Comparison of ENCODE assay signal across 16 cellular contexts in genomic region chr1:202292773-202293172, GRCh38. TPM values are rescaled to one million over a fixed set of nuclear protein-coding genes. Genes with fewer than 3 reads are reported as not detected.
A peak's percentile ranks its signal among the peaks of the same experiment; 100 is the strongest.
DNase-seq lines count a peak whose midpoint lies in the region; ATAC-seq, FAIRE-seq and TF ChIP-seq lines count a peak whose summit lies in the region.
"Had no signal": no experiment of that assay in that cellular context is flagged by ENCODE, and none has a peak within 500 bp of the region (broad histone marks: within the 10 kb centered on the region; RNA-seq: fewer than 3 reads in every experiment).

No MANE protein-coding gene starts in this region.

- 92% methylated on average over 1 of the region's 1 CpG for WGBS in right cardiac atrium
- WGBS in K562 (ENCODE audit: insufficient coverage, low coverage, missing lambda C conversion rate), result 0% methylated on average over 1 of the region's 1 CpG
- whole genome bisulfite sequencing in right lobe of liver (ENCODE audit: insufficient coverage, low coverage, low lambda C conversion rate, missing lambda C conversion rate), result 90% methylated on average over 1 of the region's 1 CpG

- H3K9me3 ChIP-seq in left ventricle myocardium inferior (replicated peaks) (peaks cover 4% of the 10 kb centered on the region), right cardiac atrium (ENCODE audit: control insufficient read depth, low read length) (no peaks in the 10 kb centered on the region), PC-3 (ENCODE audit: low read length) (no peaks in the 10 kb centered on the region), K562 (replicated peaks; ENCODE audit: control insufficient read depth, insufficient read depth, low read depth, low read length) (no peaks in the 10 kb centered on the region), right lobe of liver (no peaks in the 10 kb centered on the region)
- H3K9me3 ChIP-seq: BE2C had no signal

- H4K20me1 ChIP-seq in PC-3 (ENCODE audit: low read length) (no peaks in the 10 kb centered on the region), K562 (replicated peaks; ENCODE audit: control insufficient read depth, insufficient read depth, low read length) (no peaks in the 10 kb centered on the region)

- no peak for TF ChIP-seq EP300 in K562 (IDR thresholded peaks at IDR 0.05; ENCODE audit: low read length)

- no peaks in the 10 kb centered on the region for H3F3A ChIP-seq in PC-3 (ENCODE audit: low read length, unreplicated experiment)

- in situ Hi-C loops in K562 (cut with MboI), result no loop called here

- intact Hi-C loops in left ventricle myocardium inferior (cut with micrococcal nuclease), result no loop called here
- intact Hi-C loops in right cardiac atrium (cut with DNase I), result no loop called here
- intact Hi-C loops in PC-3 (cut with micrococcal nuclease), result loop anchor here (1.0 kb wide), 1 partner anchor 11 kb away; no protein-coding TSS in a partner anchor
- intact Hi-C loops in K562 (cut with micrococcal nuclease), result no loop called here
- intact Hi-C loops in right lobe of liver (cut with DNase I), result no loop called here

- H3K36me3 ChIP-seq in left ventricle myocardium inferior (no peaks in the 10 kb centered on the region), PC-3 (ENCODE audit: low read depth, low read length) (no peaks in the 10 kb centered on the region), K562 (ENCODE audit: control insufficient read depth, insufficient read depth, low read length) (no peaks in the 10 kb centered on the region), right lobe of liver (no peaks in the 10 kb centered on the region)
- H3K36me3 ChIP-seq: BE2C had no signal

- peaks cover 7% of the 10 kb centered on the region for H3K4me1 ChIP-seq in left ventricle myocardium inferior
- H3K4me1 ChIP-seq in right cardiac atrium (ENCODE audit: control insufficient read depth, insufficient read depth, low read length), result no peaks in the 10 kb centered on the region
- peaks cover 33% of the 10 kb centered on the region for H3K4me1 ChIP-seq in PC-3 (ENCODE audit: insufficient read depth, low read length)
- H3K4me1 ChIP-seq in K562 (replicated peaks in 1 of 2; ENCODE audit: control insufficient read depth in 2 of 2, insufficient read depth in 2 of 2, low read length in 2 of 2), result no peaks in the 10 kb centered on the region
- no peaks in the 10 kb centered on the region for H3K4me1 ChIP-seq in right lobe of liver

- H3K4me2 ChIP-seq in PC-3 (ENCODE audit: low read length) (no peak overlapping the region), K562 (ENCODE audit: insufficient read depth, low read length) (no peak overlapping the region)

- no peak overlapping the region for H3K4me3 ChIP-seq in left ventricle myocardium inferior
- H3K4me3 ChIP-seq in right cardiac atrium (ENCODE audit: low read length), result no peak overlapping the region
- no peak overlapping the region for H3K4me3 ChIP-seq in PC-3 (ENCODE audit: low read length)
- no peak overlapping the region for H3K4me3 ChIP-seq in K562
- H3K4me3 ChIP-seq in right lobe of liver, result no peak overlapping the region
- H3K4me3 ChIP-seq: GM12878, GM23248 had no signal

- H3K27me3 ChIP-seq in left ventricle myocardium inferior (ENCODE audit: low read depth), result no peaks in the 10 kb centered on the region
- no peaks in the 10 kb centered on the region for H3K27me3 ChIP-seq in right cardiac atrium (ENCODE audit: control insufficient read depth, insufficient read depth)
- H3K27me3 ChIP-seq in PC-3 (ENCODE audit: low read length), result no peaks in the 10 kb centered on the region
- H3K27me3 ChIP-seq in K562 (ENCODE audit: control insufficient read depth in 2 of 2, insufficient read depth in 2 of 2, low read length in 2 of 2), result peaks cover 18 to 37% of the 10 kb centered on the region in 2 experiments; a peak in 4 of 5 replicates
- no peaks in the 10 kb centered on the region for H3K27me3 ChIP-seq in right lobe of liver
- H3K27me3 ChIP-seq: BE2C had no signal

- H3K79me2 ChIP-seq in PC-3 (ENCODE audit: low read length), result no peaks in the 10 kb centered on the region
- no peaks in the 10 kb centered on the region for H3K79me2 ChIP-seq in K562 (ENCODE audit: control insufficient read depth, insufficient read depth, low read length)

- BruUV-seq in PC-3 (replicated peaks; lab: Mats Ljungman, UMichigan) (no TSS peak), K562 (replicated peaks; lab: Mats Ljungman, UMichigan) (no TSS peak)

- H3K9me2 ChIP-seq in PC-3 (replicated peaks; ENCODE audit: low read length), result no peaks in the 10 kb centered on the region

- no peak for TF ChIP-seq POLR2A in K562 (conservative IDR thresholded peaks at IDR 0.05)
- no peak for TF ChIP-seq POLR2A in right lobe of liver (IDR thresholded peaks at IDR 0.05)

- peak overlapping the region; percentile 37 for H3K27ac ChIP-seq in left ventricle myocardium inferior (replicated peaks)
- no peak overlapping the region for H3K27ac ChIP-seq in right cardiac atrium (ENCODE audit: low read length)
- H3K27ac ChIP-seq in PC-3 (ENCODE audit: low read length), result peak overlapping the region; percentile 36
- no peak overlapping the region for H3K27ac ChIP-seq in K562 (ENCODE audit: extremely low read depth, low read depth, low read length)
- H3K27ac ChIP-seq in right lobe of liver, result no peak overlapping the region
- H3K27ac ChIP-seq: C4-2B, GM23248, HL-60 had no signal

- POLR2A ChIA-PET in PC-3 (lab: Charles Lee; ENCODE audit: unreplicated experiment), result no interaction called here
- POLR2A ChIA-PET in K562 (lab: Yijun Ruan, JAX), result interaction anchor here (0.6 to 0.8 kb wide), 3 partner anchors 12 to 440 kb away, joined by 3 to 4 read pairs (median 3); no protein-coding TSS in a partner anchor

- no peak for FAIRE-seq in K562 (lab: Jason Lieb, UNC)
- FAIRE-seq: A204.1, GM12878, GM18507, H54 had no signal

- DNase-seq in left ventricle myocardium inferior, result no peak
- DNase-seq in right cardiac atrium, result no peak
- DNase-seq in PC-3, result no peak
- DNase-seq in K562 (ENCODE audit: extremely low read depth in 1 of 4, low spot score in 3 of 4), result no peak
- no peak for DNase-seq in right lobe of liver
- no peak for DNase-seq in activated CD8-positive, alpha-beta memory T cell treated with anti-CD3 and anti-CD28 coated beads, Interleukin-2, amount 50 U/mL, for 4 hours
- no peak for DNase-seq in activated CD4-positive, alpha-beta T cell treated with anti-CD3 and anti-CD28 coated beads for 48 hours
- DNase-seq: CD4-positive, alpha-beta memory T cell had no signal

- H3K9ac ChIP-seq in PC-3 (ENCODE audit: low read length) (no peak overlapping the region), K562 (ENCODE audit: insufficient read depth in 1 of 2, low read depth in 2 of 2, low read length in 2 of 2) (no peak overlapping the region)
- H3K9ac ChIP-seq: GM23248 had no signal

- CTCF ChIA-PET in PC-3 (lab: Charles Lee), result interaction anchor here (0.6 kb wide), 1 partner anchor 18 kb away, joined by 3 read pairs; no protein-coding TSS in a partner anchor
- CTCF ChIA-PET in K562 (lab: Yijun Ruan, JAX; ENCODE audit: low intra/inter-chr PET ratio), result no interaction called here

- no peak for ATAC-seq in right cardiac atrium
- no peak for ATAC-seq in PC-3
- ATAC-seq in K562, result no peak
- ATAC-seq in right lobe of liver, result no peak
- ATAC-seq: GM12878 had no signal

- H2AFZ ChIP-seq in PC-3 (ENCODE audit: low read length) (no peak overlapping the region), K562 (ENCODE audit: low read depth, low read length) (no peak overlapping the region)
- H2AFZ ChIP-seq: GM23248 had no signal

- no peaks in the 10 kb centered on the region for H3K9me1 ChIP-seq in K562 (ENCODE audit: control insufficient read depth, insufficient read depth, low read length)

- no peak for TF ChIP-seq CTCF in left ventricle myocardium inferior (IDR thresholded peaks at IDR 0.05; ENCODE audit: borderline replicate concordance)
- no peak for TF ChIP-seq CTCF in PC-3 (conservative IDR thresholded peaks at IDR 0.05; ENCODE audit: low read depth, low read length)
- no peak for TF ChIP-seq CTCF in K562 (IDR thresholded peaks at IDR 0.05 in 2 of 3, conservative IDR thresholded peaks at IDR 0.05 in 1 of 3; ENCODE audit: insufficient read depth in 2 of 3, low read depth in 1 of 3, low read length in 3 of 3)
- TF ChIP-seq CTCF in right lobe of liver (IDR thresholded peaks at IDR 0.05), result no peak

- no peak for TF ChIP-seq RAD21 in K562 (CRISPR knock-in tag; conservative IDR thresholded peaks at IDR 0.05 in 1 of 2, IDR thresholded peaks at IDR 0.05 in 1 of 2)

RNA-seq across cellular contexts. Expression of gene UBE2T, which starts 49.0 kb away (rescaled TPM):
- total RNA-seq in left ventricle myocardium inferior (11.8 TPM), right cardiac atrium (10 to 100 TPM in 1 of 4 donors, 1 to 10 TPM in 3; 5.1 to 12.1 (median 8.1) TPM), PC-3 (2014; rRNA removed) (54.5 and 70.3 TPM in 2 replicates), K562 (2014; rRNA removed) (98.8 and 112 TPM in 2 replicates), K562 (2014; rRNA removed; fragmentation: Illumina TruSeq; extraction: Trizol) (168 and 186 TPM in 2 replicates), K562 (2015; rRNA removed; fragmentation: Illumina TruSeq; extraction: Trizol) (118 and 125 TPM in 2 replicates), K562 (2021) (91.4 and 94.6 TPM in 2 replicates), right lobe of liver (1 to 10 TPM in 3 of 6 experiments, under 1 TPM in 3; 0.53 to 9.1 (median 1.1) TPM)
- polyA plus RNA-seq in right cardiac atrium (16.1 TPM), K562 (2011; rRNA removed) (320 and 356 TPM in 2 replicates), K562 (2014; fragmentation: Illumina TruSeq; extraction: Trizol) (197 and 225 TPM in 2 replicates), K562 (2014; fragmentation: Nextera tagmentation; extraction: Ambion mirVana) (100 to 1,000 TPM; 388 to 438 TPM), K562 (2014; rRNA removed) (168 and 181 TPM in 2 replicates)
- total RNA-seq in K562 (2011; cell fraction: chromatin; rRNA removed; ENCODE audit: low replicate concordance), result 49.3 and 60.2 TPM in 2 replicates
- 52.5 and 54.5 TPM in 2 replicates for total RNA-seq in K562 (2011; cell fraction: nucleolus; rRNA removed)
- 53.1 and 59.8 TPM in 2 replicates for total RNA-seq in K562 (2011; cell fraction: nucleoplasm; rRNA removed)
- polyA plus RNA-seq in K562 (2011; cell fraction: cytosol; rRNA removed), result 216 and 296 TPM in 2 replicates
- 130 and 199 TPM in 2 replicates for polyA plus RNA-seq in K562 (2011; cell fraction: nucleus; rRNA removed)
- polyA plus RNA-seq in K562 (2012), result 117 and 137 TPM in 2 replicates
- polyA minus RNA-seq in K562 (2011; rRNA and poly(A)+ RNA removed), result 137 and 150 TPM in 2 replicates
- polyA minus RNA-seq in K562 (2011; cell fraction: cytosol; rRNA and poly(A)+ RNA removed), result 51.0 and 60.2 TPM in 2 replicates
- polyA minus RNA-seq in K562 (2011; cell fraction: nucleus; rRNA and poly(A)+ RNA removed), result 35.4 and 57.3 TPM in 2 replicates

RNA-seq across cellular contexts. Expression of gene PPP1R12B, which starts 55.7 kb away (rescaled TPM):
- total RNA-seq in left ventricle myocardium inferior, result 706 TPM
- 100 to 1,000 TPM; 574 to 741 (median 606) TPM for total RNA-seq in right cardiac atrium
- polyA plus RNA-seq in right cardiac atrium, result 182 TPM
- 2.0 and 6.6 TPM in 2 replicates for total RNA-seq in PC-3 (2014; rRNA removed)
- 182 and 275 TPM in 2 replicates for total RNA-seq in K562 (2011; cell fraction: chromatin; rRNA removed; ENCODE audit: low replicate concordance)
- 62.9 and 69.9 TPM in 2 replicates for total RNA-seq in K562 (2011; cell fraction: nucleolus; rRNA removed)
- 103 and 122 TPM in 2 replicates for total RNA-seq in K562 (2011; cell fraction: nucleoplasm; rRNA removed)
- total RNA-seq in K562 (2014; rRNA removed), result 6.9 and 7.8 TPM in 2 replicates
- 15.3 and 16.9 TPM in 2 replicates for total RNA-seq in K562 (2014; rRNA removed; fragmentation: Illumina TruSeq; extraction: Trizol)
- total RNA-seq in K562 (2015; rRNA removed; fragmentation: Illumina TruSeq; extraction: Trizol), result 12.0 and 16.5 TPM in 2 replicates
- total RNA-seq in K562 (2021), result 15.6 and 17.9 TPM in 2 replicates
- polyA plus RNA-seq in K562 (2011; rRNA removed), result 13.6 and 15.7 TPM in 2 replicates
- 14.8 and 18.9 TPM in 2 replicates for polyA plus RNA-seq in K562 (2011; cell fraction: cytosol; rRNA removed)
- 50.2 and 59.9 TPM in 2 replicates for polyA plus RNA-seq in K562 (2011; cell fraction: nucleus; rRNA removed)
- 3.4 and 5.3 TPM in 2 replicates for polyA plus RNA-seq in K562 (2012)
- 9.7 and 14.0 TPM in 2 replicates for polyA plus RNA-seq in K562 (2014; fragmentation: Illumina TruSeq; extraction: Trizol)
- polyA plus RNA-seq in K562 (2014; fragmentation: Nextera tagmentation; extraction: Ambion mirVana), result 1 to 10 TPM in 1 of 2 experiments, under 1 TPM in 1; 0.73 to 1.1 TPM
- 6.9 and 7.9 TPM in 2 replicates for polyA plus RNA-seq in K562 (2014; rRNA removed)
- 110 and 112 TPM in 2 replicates for polyA minus RNA-seq in K562 (2011; rRNA and poly(A)+ RNA removed)
- polyA minus RNA-seq in K562 (2011; cell fraction: cytosol; rRNA and poly(A)+ RNA removed), result 13.2 and 15.7 TPM in 2 replicates
- 85.2 and 142 TPM in 2 replicates for polyA minus RNA-seq in K562 (2011; cell fraction: nucleus; rRNA and poly(A)+ RNA removed)
- 10 to 100 TPM; 13.7 to 22.2 (median 16.6) TPM for total RNA-seq in right lobe of liver

Comparison
In these comparisons a context has a peak if more than half of its experiments do, and no peak if none do; other contexts are left out.
1. H3K27ac ChIP-seq: peak in left ventricle myocardium inferior (single experiment) and PC-3 (single experiment); none in right cardiac atrium (single experiment), K562 (single experiment) and right lobe of liver (0 of 3).